Comparison of ENCODE assay signal across 21 cellular contexts in the genomic region with DNA sequence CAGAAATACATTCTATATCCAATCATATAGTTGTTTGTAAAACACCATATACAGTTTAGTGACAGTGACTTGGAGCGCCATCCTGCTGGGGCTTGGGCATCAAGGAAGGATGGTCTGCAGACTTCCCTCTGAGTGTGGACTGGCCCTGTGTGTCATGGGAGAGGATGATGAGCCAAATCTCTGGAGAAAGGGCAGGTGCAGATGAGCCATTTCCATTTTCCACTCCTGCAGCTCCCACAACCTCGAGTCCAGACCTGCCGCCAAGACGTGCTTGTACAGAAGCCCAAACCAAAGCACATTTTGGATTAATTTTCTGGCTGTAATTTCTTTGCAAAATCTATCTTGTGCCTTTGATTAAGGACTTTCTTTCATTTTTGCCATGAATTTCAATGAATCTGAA. TPM values are rescaled to one million over a fixed set of nuclear protein-coding genes. Genes with fewer than 3 reads are reported as not detected.
DNase-seq lines count a peak whose midpoint lies in the region; ATAC-seq, FAIRE-seq and TF ChIP-seq lines count a peak whose summit lies in the region.
"Had no signal": no experiment of that assay in that cellular context is flagged by ENCODE, and none has a peak within 500 bp of the region (broad histone marks: within the 10 kb centered on the region; RNA-seq: fewer than 3 reads in every experiment).

No MANE protein-coding gene starts in this region.

- H3K4me1 ChIP-seq in K562 (replicated peaks in 1 of 2; ENCODE audit: control insufficient read depth in 2 of 2, insufficient read depth in 2 of 2, low read length in 2 of 2), result no peaks in the 10 kb centered on the region
- H3K4me1 ChIP-seq: Caco-2 had no signal

- POLR2A ChIA-PET in RWPE1 (lab: Yijun Ruan, JAX; ENCODE audit: low non-redundant PET), result no interaction called here
- POLR2A ChIA-PET in K562 (lab: Yijun Ruan, JAX), result no interaction called here

- CTCF ChIA-PET in RWPE1 (lab: Yijun Ruan, JAX) (no interaction called here), K562 (lab: Yijun Ruan, JAX; ENCODE audit: low intra/inter-chr PET ratio) (no interaction called here)

- H3K9me3 Mint-ChIP-seq in mesothelial cell of epicardium, result no peaks in the 10 kb centered on the region
- H3K9me3 Mint-ChIP-seq: CD4-positive, alpha-beta T cell; H9 had no signal

- TF ChIP-seq CTCF in RWPE1 (conservative IDR thresholded peaks at IDR 0.05; ENCODE audit: low read depth), result no peak
- no peak for TF ChIP-seq CTCF in K562 (IDR thresholded peaks at IDR 0.05 in 2 of 3, conservative IDR thresholded peaks at IDR 0.05 in 1 of 3; ENCODE audit: insufficient read depth in 2 of 3, low read depth in 1 of 3, low read length in 3 of 3)
- TF ChIP-seq CTCF in mesothelial cell of epicardium (IDR thresholded peaks at IDR 0.05; ENCODE audit: unreplicated experiment), result no peak

- no peaks in the 10 kb centered on the region for H3K36me3 Mint-ChIP-seq in mesothelial cell of epicardium

- H3K9me3 ChIP-seq in K562 (replicated peaks; ENCODE audit: control insufficient read depth, insufficient read depth, low read depth, low read length), result no peaks in the 10 kb centered on the region
- H3K9me3 ChIP-seq: Caco-2 had no signal

- no peaks in the 10 kb centered on the region for H4K20me1 ChIP-seq in K562 (replicated peaks; ENCODE audit: control insufficient read depth, insufficient read depth, low read length)

- H2AFZ ChIP-seq in K562 (ENCODE audit: low read depth, low read length), result no peak overlapping the region

- no peak overlapping the region for H3K4me3 ChIP-seq in K562

- no peak for ATAC-seq in K562
- ATAC-seq in esophagus mucosa, result peak; percentile 67
- no peak for ATAC-seq in HG03039 (IDR thresholded peaks at IDR 0.05; ENCODE audit: unreplicated experiment)
- no peak for ATAC-seq in HG02885 (IDR thresholded peaks at IDR 0.05; ENCODE audit: poor library complexity, unreplicated experiment)

- no peak for TF ChIP-seq POLR2A in K562 (conservative IDR thresholded peaks at IDR 0.05)

- peaks cover 13 to 24% of the 10 kb centered on the region in 2 experiments for H3K27me3 ChIP-seq in K562 (ENCODE audit: control insufficient read depth in 2 of 2, insufficient read depth in 2 of 2, low read length in 2 of 2)

- no peak for TF ChIP-seq RAD21 in K562 (CRISPR knock-in tag; conservative IDR thresholded peaks at IDR 0.05 in 1 of 2, IDR thresholded peaks at IDR 0.05 in 1 of 2)

- peak overlapping the region; percentile 25 for H3K27ac Mint-ChIP-seq in mesothelial cell of epicardium
- H3K27ac Mint-ChIP-seq: CD4-positive, alpha-beta T cell had no signal

- H3K36me3 ChIP-seq in K562 (ENCODE audit: control insufficient read depth, insufficient read depth, low read length), result no peaks in the 10 kb centered on the region

- TF ChIP-seq EP300 in K562 (IDR thresholded peaks at IDR 0.05; ENCODE audit: low read length), result no peak

- H3K27ac ChIP-seq in RWPE1 (peak overlapping the region; percentile 75), K562 (ENCODE audit: extremely low read depth, low read depth, low read length) (no peak overlapping the region)
- H3K27ac ChIP-seq: C4-2B had no signal

- no peak overlapping the region for H3K4me2 ChIP-seq in K562 (ENCODE audit: insufficient read depth, low read length)

- H3K27me3 Mint-ChIP-seq in mesothelial cell of epicardium (ENCODE audit: low read depth), result peaks cover 9% of the 10 kb centered on the region
- H3K27me3 Mint-ChIP-seq: CD4-positive, alpha-beta T cell had no signal

- peaks cover 19% of the 10 kb centered on the region for H3K4me1 Mint-ChIP-seq in mesothelial cell of epicardium

- 0% methylated on average over 4 of the region's 4 CpGs for WGBS in K562 (ENCODE audit: insufficient coverage, low coverage, missing lambda C conversion rate)

- no peak overlapping the region for H3K9ac ChIP-seq in K562 (ENCODE audit: insufficient read depth in 1 of 2, low read depth in 2 of 2, low read length in 2 of 2)

- peak; percentile 11 for FAIRE-seq in K562 (lab: Jason Lieb, UNC)
- FAIRE-seq: A204.1, D721Med, G401.6, GM12891, GM19239, H1 had no signal

- no peak overlapping the region for H3K4me3 Mint-ChIP-seq in mesothelial cell of epicardium
- H3K4me3 Mint-ChIP-seq: CD4-positive, alpha-beta T cell; H9 had no signal

- in situ Hi-C loops in K562 (cut with MboI), result no loop called here

- no peaks in the 10 kb centered on the region for H3K9me1 ChIP-seq in K562 (ENCODE audit: control insufficient read depth, insufficient read depth, low read length)

- no peaks in the 10 kb centered on the region for H3K79me2 ChIP-seq in K562 (ENCODE audit: control insufficient read depth, insufficient read depth, low read length)

- DNase-seq in RWPE1 (ENCODE audit: low spot score), result no peak
- no peak for DNase-seq in K562 (ENCODE audit: extremely low read depth in 1 of 4, low spot score in 3 of 4)
- no peak for DNase-seq in mesothelial cell of epicardium (ENCODE audit: low spot score in 2 of 2, unreplicated experiment in 2 of 2)
- no peak for DNase-seq in NCI-H226
- DNase-seq in HPDE6-E6E7 (ENCODE audit: extremely low spot score), result no peak
- DNase-seq: ACHN; AML-193; Caco-2; CD4-positive, alpha-beta T cell; H9; IMR-90 had no signal

- intact Hi-C loops in K562 (cut with micrococcal nuclease), result no loop called here

- no TSS peak for BruUV-seq in K562 (replicated peaks; lab: Mats Ljungman, UMichigan)

TF ChIP-seq in K562, 482 proteins besides CTCF, POLR2A, EP300 and RAD21 (continues in another document):
- TF ChIP-seq E2F8 (IDR thresholded peaks at IDR 0.05; ENCODE audit: low read depth, partially characterized antibody) (no peak), HDAC1 (IDR thresholded peaks at IDR 0.05) (no peak), HDAC2 (IDR thresholded peaks at IDR 0.05) (no peak), ETS2 (tag; IDR thresholded peaks at IDR 0.05; ENCODE audit: borderline replicate concordance, poor library complexity, severe bottlenecking) (no peak), ELF1 (tag; IDR thresholded peaks at IDR 0.05) (no peak)
- TF ChIP-seq, protein P1, sequence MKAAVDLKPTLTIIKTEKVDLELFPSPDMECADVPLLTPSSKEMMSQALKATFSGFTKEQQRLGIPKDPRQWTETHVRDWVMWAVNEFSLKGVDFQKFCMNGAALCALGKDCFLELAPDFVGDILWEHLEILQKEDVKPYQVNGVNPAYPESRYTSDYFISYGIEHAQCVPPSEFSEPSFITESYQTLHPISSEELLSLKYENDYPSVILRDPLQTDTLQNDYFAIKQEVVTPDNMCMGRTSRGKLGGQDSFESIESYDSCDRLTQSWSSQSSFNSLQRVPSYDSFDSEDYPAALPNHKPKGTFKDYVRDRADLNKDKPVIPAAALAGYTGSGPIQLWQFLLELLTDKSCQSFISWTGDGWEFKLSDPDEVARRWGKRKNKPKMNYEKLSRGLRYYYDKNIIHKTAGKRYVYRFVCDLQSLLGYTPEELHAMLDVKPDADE (conservative IDR thresholded peaks at IDR 0.05; ENCODE audit: control insufficient read depth, low read depth, low read length), result no peak
- TF ChIP-seq, protein P2, sequence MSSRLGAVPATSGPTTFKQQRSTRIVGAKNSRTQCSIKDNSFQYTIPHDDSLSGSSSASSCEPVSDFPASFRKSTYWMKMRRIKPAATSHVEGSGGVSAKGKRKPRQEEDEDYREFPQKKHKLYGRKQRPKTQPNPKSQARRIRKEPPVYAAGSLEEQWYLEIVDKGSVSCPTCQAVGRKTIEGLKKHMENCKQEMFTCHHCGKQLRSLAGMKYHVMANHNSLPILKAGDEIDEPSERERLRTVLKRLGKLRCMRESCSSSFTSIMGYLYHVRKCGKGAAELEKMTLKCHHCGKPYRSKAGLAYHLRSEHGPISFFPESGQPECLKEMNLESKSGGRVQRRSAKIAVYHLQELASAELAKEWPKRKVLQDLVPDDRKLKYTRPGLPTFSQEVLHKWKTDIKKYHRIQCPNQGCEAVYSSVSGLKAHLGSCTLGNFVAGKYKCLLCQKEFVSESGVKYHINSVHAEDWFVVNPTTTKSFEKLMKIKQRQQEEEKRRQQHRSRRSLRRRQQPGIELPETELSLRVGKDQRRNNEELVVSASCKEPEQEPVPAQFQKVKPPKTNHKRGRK (tag; IDR thresholded peaks at IDR 0.05), result no peak

RNA-seq across cellular contexts. Expression of gene SLC22A15, which starts 48.3 kb away (rescaled TPM):
- total RNA-seq in K562 (2011; cell fraction: chromatin; rRNA removed; ENCODE audit: low replicate concordance), result 0.37 and 0.49 TPM in 2 replicates
- 0.26 and 0.67 TPM in 2 replicates for total RNA-seq in K562 (2011; cell fraction: nucleolus; rRNA removed)
- total RNA-seq in K562 (2011; cell fraction: nucleoplasm; rRNA removed), result 0.38 and 1.1 TPM in 2 replicates
- total RNA-seq in K562 (2014; rRNA removed), result 0.36 and 1.5 TPM in 2 replicates
- total RNA-seq in K562 (2014; rRNA removed; fragmentation: Illumina TruSeq; extraction: Trizol), result 1.2 and 2.3 TPM in 2 replicates
- 2.1 and 2.3 TPM in 2 replicates for total RNA-seq in K562 (2015; rRNA removed; fragmentation: Illumina TruSeq; extraction: Trizol)
- 2.4 and 2.7 TPM in 2 replicates for total RNA-seq in K562 (2021)
- polyA plus RNA-seq in K562 (2011; rRNA removed), result 0.24 and 0.35 TPM in 2 replicates
- polyA plus RNA-seq in K562 (2011; cell fraction: cytosol; rRNA removed), result 0.06 and 0.16 TPM in 2 replicates
- 0.88 and 2.0 TPM in 2 replicates for polyA plus RNA-seq in K562 (2011; cell fraction: nucleus; rRNA removed)
- polyA plus RNA-seq in K562 (2012), result 1.7 and 26.4 TPM in 2 replicates
- 1.4 and 1.7 TPM in 2 replicates for polyA plus RNA-seq in K562 (2014; fragmentation: Illumina TruSeq; extraction: Trizol)
- polyA plus RNA-seq in K562 (2014; fragmentation: Nextera tagmentation; extraction: Ambion mirVana), result under 1 TPM; 0.35 to 0.52 TPM
- polyA plus RNA-seq in K562 (2014; rRNA removed), result 1.00 and 2.7 TPM in 2 replicates
- polyA minus RNA-seq in K562 (2011; rRNA and poly(A)+ RNA removed), result 0.11 and 0.84 TPM in 2 replicates
- 0.19 TPM in 1 of 2 replicates, not detected in the other for polyA minus RNA-seq in K562 (2011; cell fraction: cytosol; rRNA and poly(A)+ RNA removed)
- polyA minus RNA-seq in K562 (2011; cell fraction: nucleus; rRNA and poly(A)+ RNA removed), result 0.27 and 0.67 TPM in 2 replicates
- total RNA-seq in esophagus mucosa, result 6.6 TPM
- total RNA-seq in mesothelial cell of epicardium, result 9.7 to 10.1 TPM (median 9.9 TPM) in 3 replicates
